8 cellular contexts compared by ENCODE assay signal in the genomic region with DNA sequence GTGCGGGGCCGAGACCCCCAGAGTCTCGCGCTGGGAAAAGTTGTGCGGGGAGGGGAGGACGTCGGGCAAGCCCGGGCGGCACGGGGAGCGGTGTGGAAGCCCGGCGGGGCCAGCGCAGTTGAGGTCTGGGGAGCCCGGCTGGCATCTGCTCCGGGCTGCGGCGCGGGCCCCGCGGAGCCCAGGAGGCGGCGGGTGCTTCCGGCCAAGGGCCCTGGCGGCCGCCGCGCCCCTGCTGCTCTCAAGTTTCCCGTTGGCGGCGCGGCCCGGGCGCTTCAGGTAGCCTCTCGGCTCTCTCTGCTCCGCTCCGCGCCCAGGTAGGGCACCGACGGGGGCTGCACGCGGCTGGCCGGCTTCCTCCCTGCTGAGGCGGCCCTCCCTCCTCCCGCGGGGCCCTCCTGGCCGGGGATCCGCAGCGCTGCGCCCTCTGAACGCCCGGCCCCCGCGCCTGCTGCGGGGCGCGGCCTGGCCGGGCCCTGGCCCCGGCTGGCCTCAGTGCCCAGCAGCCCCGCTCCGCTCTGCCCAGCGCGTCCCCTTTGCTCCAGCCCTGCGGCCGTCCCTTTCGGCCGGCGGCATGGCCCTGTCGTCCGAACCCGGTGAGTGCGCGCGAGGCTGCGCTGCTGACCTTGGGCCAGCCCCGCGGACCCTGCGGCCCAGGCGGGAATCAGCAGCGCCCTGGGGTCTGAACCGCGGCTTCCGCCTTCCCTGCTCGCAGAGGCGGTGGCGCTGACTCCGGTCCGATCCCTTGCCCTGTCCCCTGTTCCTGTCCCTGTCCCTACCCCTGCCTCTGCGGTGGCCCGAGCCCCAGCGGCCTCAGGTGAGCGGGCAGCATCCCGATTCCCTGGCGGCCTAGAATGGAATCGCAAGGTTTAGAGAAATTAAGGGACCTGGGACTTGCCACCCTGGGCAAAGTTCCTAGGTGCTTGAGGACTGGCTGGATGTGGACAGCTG. TPM values are rescaled to one million over a fixed set of nuclear protein-coding genes. Genes with fewer than 3 reads are reported as not detected.
DNase-seq lines count a peak whose midpoint lies in the region; ATAC-seq, FAIRE-seq and TF ChIP-seq lines count a peak whose summit lies in the region.

No MANE protein-coding gene starts in this region.

- no peak for TF ChIP-seq POLR2A in HepG2 (IDR thresholded peaks at IDR 0.05; ENCODE audit: insufficient read depth in 1 of 2, low read depth in 2 of 2, low read length in 2 of 2)

- peak overlapping the region; percentile 81 for H3K4me2 ChIP-seq in HepG2 (ENCODE audit: low read depth, low read length)

- H3K36me3 ChIP-seq in colonic mucosa (no peaks in the 10 kb centered on the region), HepG2 (replicated peaks in 1 of 2; ENCODE audit: control insufficient read depth in 1 of 2, insufficient read depth in 2 of 2, low read length in 2 of 2) (no peaks in the 10 kb centered on the region)

- H3K27me3 ChIP-seq in colonic mucosa, result no peaks in the 10 kb centered on the region
- H3K27me3 ChIP-seq in HepG2 (ENCODE audit: control insufficient read depth in 1 of 2, insufficient read depth in 2 of 2, low read length in 2 of 2), result peaks cover 0 to 22% of the 10 kb centered on the region in 2 experiments; a peak in 2 of 5 replicates

- no peak overlapping the region for H2AFZ ChIP-seq in HepG2 (ENCODE audit: low read length)

- H3K27ac ChIP-seq in colonic mucosa, result peak overlapping the region; percentile 60
- H3K27ac ChIP-seq in HepG2 (ENCODE audit: extremely low read length, insufficient read depth, low read length), result no peak overlapping the region

- H4K20me1 ChIP-seq in HepG2 (ENCODE audit: insufficient read depth, low read length), result no peaks in the 10 kb centered on the region

- H3K9ac ChIP-seq in colonic mucosa (ENCODE audit: low read depth in 2 of 2, low read length in 2 of 2) (peak overlapping the region; percentile 70 to 87), HepG2 (ENCODE audit: insufficient read depth, low read depth, low read length) (no peak overlapping the region)

- 71% methylated on average over 25 of the region's 95 CpGs for WGBS in HepG2 (ENCODE audit: low lambda C conversion rate)

- TF ChIP-seq EP300 in HepG2 (IDR thresholded peaks at IDR 0.05; ENCODE audit: low read depth in 2 of 2, low read length in 2 of 2), result no peak
- no peak for TF ChIP-seq EP300 in HepG2 (CRISPR knock-in tag; IDR thresholded peaks at IDR 0.05; ENCODE audit: borderline replicate concordance)

- POLR2A ChIA-PET in HepG2 (lab: Yijun Ruan, JAX), result no interaction called here

- CTCF ChIA-PET in HepG2 (lab: Yijun Ruan, JAX; ENCODE audit: low intra/inter-chr PET ratio, low total read pairs), result no interaction called here

- TF ChIP-seq CTCF in colonic mucosa (IDR thresholded peaks at IDR 0.05) (peak; percentile 62), HepG2 (CRISPR knock-in tag; IDR thresholded peaks at IDR 0.05) (peak; percentile 48)

- TF ChIP-seq RAD21 in HepG2 (CRISPR knock-in tag; IDR thresholded peaks at IDR 0.05), result no peak

- peaks cover 4% of the 10 kb centered on the region for H3K4me1 ChIP-seq in colonic mucosa
- peaks cover 13% of the 10 kb centered on the region for H3K4me1 ChIP-seq in HepG2 (ENCODE audit: insufficient read depth, low read length)

- H3K4me3 ChIP-seq in colonic mucosa, result peak overlapping the region; percentile 53
- H3K4me3 ChIP-seq in HepG2 (replicated peaks in 1 of 3; ENCODE audit: insufficient read depth in 1 of 3, low read depth in 2 of 3, low read length in 3 of 3), result peak overlapping the region; percentile 32 to 66 (median 48); a peak in 5 of 6 replicates

- no peak for FAIRE-seq in HepG2 (lab: Jason Lieb, UNC)

- ATAC-seq in HepG2 (peak; percentile 89), GM19023 (IDR thresholded peaks at IDR 0.05; ENCODE audit: unreplicated experiment) (no peak), HG02571 (IDR thresholded peaks at IDR 0.05; ENCODE audit: unreplicated experiment) (no peak)

- no peaks in the 10 kb centered on the region for H3K79me2 ChIP-seq in HepG2 (ENCODE audit: insufficient read depth, low read length)

- in situ Hi-C loops in HepG2 (cut with HindIII; ENCODE audit: extremely low pct_ligation_motif_present, low pct_unique_long_range_greater_than_20kb), result no loop called here

- BruUV-seq in HepG2 (replicated peaks; lab: Mats Ljungman, UMichigan), result no TSS peak

- H3K9me3 ChIP-seq in colonic mucosa (no peaks in the 10 kb centered on the region), HepG2 (ENCODE audit: low read length) (no peaks in the 10 kb centered on the region)

- peak; percentile 61 for DNase-seq in DMS53 treated with DMSO at 0.1 percent for 48 hours (lab: John Stamatoyannopoulos, UW; ENCODE audit: unreplicated experiment)
- DNase-seq in HT-29 (ENCODE audit: low spot score), result peak; percentile 94
- DNase-seq in activated CD4-positive, alpha-beta T cell treated with anti-CD3 and anti-CD28 coated beads for 1 hour, result peak; percentile 26
- DNase-seq in colonic mucosa, result peak; percentile 80
- DNase-seq in HepG2 (ENCODE audit: low spot score), result peak; percentile 32
- DNase-seq in stimulated activated CD4-positive, alpha-beta T cell treated with anti-CD3 and anti-CD28 coated beads, TNF-alpha, amount 100 ng/mL, for 1 hour (ENCODE audit: low read depth in 3 of 3, low spot score in 1 of 3), result peak in 2 of 3 donors; percentile 22 to 39

- intact Hi-C loops in colonic mucosa (cut with DNase I), result no loop called here
- intact Hi-C loops in HepG2 (cut with micrococcal nuclease; ENCODE audit: unreplicated experiment), result no loop called here

TF ChIP-seq in HepG2, 621 proteins besides CTCF, POLR2A, EP300 and RAD21 (continues in another document):
- TF ChIP-seq KLF6 (CRISPR knock-in tag; IDR thresholded peaks at IDR 0.05), result no peak
- TF ChIP-seq, protein P1, sequence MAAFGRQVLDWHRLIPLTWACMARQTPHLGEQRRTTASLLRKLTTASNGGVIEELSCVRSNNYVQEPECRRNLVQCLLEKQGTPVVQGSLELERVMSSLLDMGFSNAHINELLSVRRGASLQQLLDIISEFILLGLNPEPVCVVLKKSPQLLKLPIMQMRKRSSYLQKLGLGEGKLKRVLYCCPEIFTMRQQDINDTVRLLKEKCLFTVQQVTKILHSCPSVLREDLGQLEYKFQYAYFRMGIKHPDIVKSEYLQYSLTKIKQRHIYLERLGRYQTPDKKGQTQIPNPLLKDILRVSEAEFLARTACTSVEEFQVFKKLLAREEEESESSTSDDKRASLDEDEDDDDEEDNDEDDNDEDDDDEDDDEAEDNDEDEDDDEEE (CRISPR knock-in tag; IDR thresholded peaks at IDR 0.05), result no peak
- no peak for TF ChIP-seq ZNF788 (CRISPR knock-in tag; IDR thresholded peaks at IDR 0.05; ENCODE audit: borderline replicate concordance)
- no peak for TF ChIP-seq MAFG (CRISPR knock-in tag; IDR thresholded peaks at IDR 0.05)
- TF ChIP-seq, protein P2, sequence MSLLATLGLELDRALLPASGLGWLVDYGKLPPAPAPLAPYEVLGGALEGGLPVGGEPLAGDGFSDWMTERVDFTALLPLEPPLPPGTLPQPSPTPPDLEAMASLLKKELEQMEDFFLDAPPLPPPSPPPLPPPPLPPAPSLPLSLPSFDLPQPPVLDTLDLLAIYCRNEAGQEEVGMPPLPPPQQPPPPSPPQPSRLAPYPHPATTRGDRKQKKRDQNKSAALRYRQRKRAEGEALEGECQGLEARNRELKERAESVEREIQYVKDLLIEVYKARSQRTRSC (CRISPR knock-in tag; IDR thresholded peaks at IDR 0.05; ENCODE audit: low read depth), result no peak
- TF ChIP-seq, protein P3, sequence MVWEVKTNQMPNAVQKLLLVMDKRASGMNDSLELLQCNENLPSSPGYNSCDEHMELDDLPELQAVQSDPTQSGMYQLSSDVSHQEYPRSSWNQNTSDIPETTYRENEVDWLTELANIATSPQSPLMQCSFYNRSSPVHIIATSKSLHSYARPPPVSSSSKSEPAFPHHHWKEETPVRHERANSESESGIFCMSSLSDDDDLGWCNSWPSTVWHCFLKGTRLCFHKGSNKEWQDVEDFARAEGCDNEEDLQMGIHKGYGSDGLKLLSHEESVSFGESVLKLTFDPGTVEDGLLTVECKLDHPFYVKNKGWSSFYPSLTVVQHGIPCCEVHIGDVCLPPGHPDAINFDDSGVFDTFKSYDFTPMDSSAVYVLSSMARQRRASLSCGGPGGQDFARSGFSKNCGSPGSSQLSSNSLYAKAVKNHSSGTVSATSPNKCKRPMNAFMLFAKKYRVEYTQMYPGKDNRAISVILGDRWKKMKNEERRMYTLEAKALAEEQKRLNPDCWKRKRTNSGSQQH (CRISPR knock-in tag; IDR thresholded peaks at IDR 0.05; ENCODE audit: low read depth), result no peak

RNA-seq across cellular contexts. Expression of a gene that starts 4.3 kb away (rescaled TPM):
- 6.3 and 10.4 TPM in 2 replicates for total RNA-seq in HT-29 (2014; rRNA removed; shearing (Covaris generic))
- 1 to 10 TPM; 7.9 to 9.7 TPM for total RNA-seq in colonic mucosa
- total RNA-seq in HepG2 (2016; rRNA removed; fragmentation: Illumina TruSeq; extraction: Trizol), result 0.31 and 0.33 TPM in 2 replicates
- 0.30 TPM in 1 of 2 replicates, not detected in the other for total RNA-seq in HepG2 (2016; cell fraction: cytosol; rRNA removed; fragmentation: Illumina TruSeq; extraction: Trizol; ENCODE audit: low read depth)
- 0.32 and 0.59 TPM in 2 replicates for total RNA-seq in HepG2 (2016; cell fraction: insoluble cytoplasmic fraction; rRNA removed; fragmentation: Illumina TruSeq; extraction: Trizol)
- total RNA-seq in HepG2 (2016; cell fraction: membrane; rRNA removed; fragmentation: Illumina TruSeq; extraction: Trizol), result 0.22 and 0.55 TPM in 2 replicates
- total RNA-seq in HepG2 (2016; cell fraction: nucleus; rRNA removed; fragmentation: Illumina TruSeq; extraction: Trizol), result 0.50 and 0.75 TPM in 2 replicates
- polyA plus RNA-seq in HepG2 (2011; rRNA removed), result 1.3 and 2.3 TPM in 2 replicates
- 1.3 TPM in 2 replicates for polyA plus RNA-seq in HepG2 (2011; cell fraction: cytosol; rRNA removed)
- polyA plus RNA-seq in HepG2 (2011; cell fraction: nucleus; rRNA removed), result 4.0 and 6.8 TPM in 2 replicates
- 0.68 and 0.98 TPM in 2 replicates for polyA plus RNA-seq in HepG2 (2012)
- polyA plus RNA-seq in HepG2 (2016; cell fraction: cytosol; fragmentation: Illumina TruSeq; extraction: Trizol; ENCODE audit: low read depth), result not detected in 2 replicates
- 0.26 and 0.58 TPM in 2 replicates for polyA plus RNA-seq in HepG2 (2016; cell fraction: insoluble cytoplasmic fraction; fragmentation: Illumina TruSeq; extraction: Trizol; ENCODE audit: low read depth)
- 0.08 and 0.31 TPM in 2 replicates for polyA plus RNA-seq in HepG2 (2016; cell fraction: membrane; fragmentation: Illumina TruSeq; extraction: Trizol; ENCODE audit: low read depth)
- polyA plus RNA-seq in HepG2 (2016; cell fraction: nucleus; fragmentation: Illumina TruSeq; extraction: Trizol; ENCODE audit: insufficient read depth, low read depth), result 0.57 and 0.97 TPM in 2 replicates
- polyA minus RNA-seq in HepG2 (2011; rRNA and poly(A)+ RNA removed; ENCODE audit: low replicate concordance), result 5.9 TPM in 2 replicates
- polyA minus RNA-seq in HepG2 (2011; cell fraction: cytosol; rRNA and poly(A)+ RNA removed), result 1.8 and 2.4 TPM in 2 replicates
- polyA minus RNA-seq in HepG2 (2011; cell fraction: nucleus; rRNA and poly(A)+ RNA removed), result 7.9 and 9.4 TPM in 2 replicates

Comparison
In these comparisons a context has a peak if more than half of its experiments do, and no peak if none do; other contexts are left out.
1. DNase-seq: peak in every context shown above with its lines; median percentile 94 in HT-29; 80 in colonic mucosa; 61 in DMS53 treated with DMSO at 0.1 percent for 48 hours; 32 in HepG2; 30 in stimulated activated CD4-positive, alpha-beta T cell treated with anti-CD3 and anti-CD28 coated beads, TNF-alpha, amount 100 ng/mL, for 1 hour; 26 in activated CD4-positive, alpha-beta T cell treated with anti-CD3 and anti-CD28 coated beads for 1 hour.